In genomic region chr5:179805070-179805528, GRCh38 we compare ENCODE assay signal across 8 cellular contexts. TPM values are rescaled to one million over a fixed set of nuclear protein-coding genes. Genes with fewer than 3 reads are reported as not detected.
DNase-seq lines count a peak whose midpoint lies in the region; ATAC-seq and TF ChIP-seq lines count a peak whose summit lies in the region.

No MANE protein-coding gene starts in this region.

- H3K27me3 Mint-ChIP-seq in activated CD4-positive, alpha-beta memory T cell treated with anti-CD3 and anti-CD28 coated beads, Interleukin-2, amount 10 ng/mL, durations not matched to agents 7 days and 5 days = no peaks in the 10 kb centered on the region

- intact Hi-C loops in left cardiac atrium (cut with DNase I) = no loop called here

- peaks cover 33% of the 10 kb centered on the region for H3K4me1 Mint-ChIP-seq in activated CD4-positive, alpha-beta memory T cell treated with anti-CD3 and anti-CD28 coated beads, Interleukin-2, amount 10 ng/mL, durations not matched to agents 7 days and 5 days

- peaks cover 5% of the 10 kb centered on the region for H3K36me3 Mint-ChIP-seq in activated CD4-positive, alpha-beta memory T cell treated with anti-CD3 and anti-CD28 coated beads, Interleukin-2, amount 10 ng/mL, durations not matched to agents 7 days and 5 days (ENCODE audit: low read depth)

- H3K4me3 Mint-ChIP-seq in activated CD4-positive, alpha-beta memory T cell treated with anti-CD3 and anti-CD28 coated beads, Interleukin-2, amount 10 ng/mL, durations not matched to agents 7 days and 5 days = peak overlapping the region; percentile 85

- H3K4me1 ChIP-seq in skeletal muscle satellite cell (ENCODE audit: control insufficient read depth, insufficient read depth, low read length) = peaks cover 36% of the 10 kb centered on the region

- no peaks in the 10 kb centered on the region for H3K27me3 ChIP-seq in skeletal muscle satellite cell (ENCODE audit: control insufficient read depth, insufficient read depth, low read length)

- H3K36me3 ChIP-seq in skeletal muscle satellite cell (ENCODE audit: insufficient read depth, low read length) = peaks cover 19% of the 10 kb centered on the region

- DNase-seq in HFF-Myc (ENCODE audit: extremely low read depth, low read depth) = no peak
- no peak for DNase-seq in activated CD4-positive, alpha-beta memory T cell treated with anti-CD3 and anti-CD28 coated beads, Interleukin-2, amount 10 ng/mL, durations not matched to agents 7 days and 5 days
- DNase-seq in left cardiac atrium = peak; percentile 44

- H3K4me3 ChIP-seq in HFF-Myc (replicated peaks; ENCODE audit: low read depth, low read length) = peak overlapping the region; percentile 76
- peak overlapping the region; percentile 98 for H3K4me3 ChIP-seq in skeletal muscle satellite cell (ENCODE audit: low read length)

- no peaks in the 10 kb centered on the region for H3K9me3 Mint-ChIP-seq in activated CD4-positive, alpha-beta memory T cell treated with anti-CD3 and anti-CD28 coated beads, Interleukin-2, amount 10 ng/mL, durations not matched to agents 7 days and 5 days

- ATAC-seq in left cardiac atrium (peak; percentile 0 to 4), GM18868 (IDR thresholded peaks at IDR 0.05; ENCODE audit: unreplicated experiment) (no peak), HG02759 (IDR thresholded peaks at IDR 0.05; ENCODE audit: unreplicated experiment) (no peak), GM19351 (IDR thresholded peaks at IDR 0.05; ENCODE audit: unreplicated experiment) (no peak), GM18867 (IDR thresholded peaks at IDR 0.05; ENCODE audit: unreplicated experiment) (no peak)

- POLR2A ChIA-PET in activated CD4-positive, alpha-beta memory T cell treated with anti-CD3 and anti-CD28 coated beads, Interleukin-2, amount 10 ng/mL, durations not matched to agents 7 days and 5 days (lab: Charles Lee) = interaction anchor here (1.6 to 4.9 kb wide), 5 partner anchors 9 to 182 kb away, joined by 5 to 37 read pairs (median 8); partner anchors contain the start of genes HNRNPH1, LTC4S, MAML1 and SQSTM1

- CTCF ChIA-PET in activated CD4-positive, alpha-beta memory T cell treated with anti-CD3 and anti-CD28 coated beads, Interleukin-2, amount 10 ng/mL, durations not matched to agents 7 days and 5 days (lab: Charles Lee) = interaction anchor here (1.3 kb wide), 1 partner anchor 10 kb away, joined by 5 read pairs; no protein-coding TSS in a partner anchor

- peak overlapping the region; percentile 99 for H3K4me2 ChIP-seq in skeletal muscle satellite cell (ENCODE audit: low read length)

- no peak for TF ChIP-seq CTCF in HFF-Myc (IDR thresholded peaks at IDR 0.05; ENCODE audit: low read depth, low read length, missing control alignments)

- H3K9ac ChIP-seq in skeletal muscle satellite cell (ENCODE audit: low read depth, low read length) = peak overlapping the region; percentile 79

- peak overlapping the region; percentile 81 for H3K27ac Mint-ChIP-seq in activated CD4-positive, alpha-beta memory T cell treated with anti-CD3 and anti-CD28 coated beads, Interleukin-2, amount 10 ng/mL, durations not matched to agents 7 days and 5 days

- H3K9me3 ChIP-seq in skeletal muscle satellite cell (replicated peaks; ENCODE audit: low read length) = no peaks in the 10 kb centered on the region

RNA-seq across cellular contexts. Expression of gene MGAT4B, which starts 1.6 kb away (rescaled TPM):
- total RNA-seq in activated CD4-positive, alpha-beta memory T cell treated with anti-CD3 and anti-CD28 coated beads, Interleukin-2, amount 10 ng/mL, durations not matched to agents 7 days and 5 days = 10 to 100 TPM; 94.8 to 95.7 TPM
- total RNA-seq in left cardiac atrium = 10 to 100 TPM; 66.5 to 85.9 TPM
- 141 and 148 TPM in 2 replicates for total RNA-seq in skeletal muscle satellite cell (2012; rRNA removed)

RNA-seq across cellular contexts. Expression of gene LTC4S, which starts 11.3 kb away (rescaled TPM):
- total RNA-seq in activated CD4-positive, alpha-beta memory T cell treated with anti-CD3 and anti-CD28 coated beads, Interleukin-2, amount 10 ng/mL, durations not matched to agents 7 days and 5 days = 1 to 10 TPM; 2.1 to 3.3 TPM
- 10 to 100 TPM; 13.9 to 16.1 TPM for total RNA-seq in left cardiac atrium
- not detected in 2 replicates for total RNA-seq in skeletal muscle satellite cell (2012; rRNA removed)

RNA-seq across cellular contexts. Expression of gene SQSTM1, which starts 15.6 kb away (rescaled TPM):
- total RNA-seq in activated CD4-positive, alpha-beta memory T cell treated with anti-CD3 and anti-CD28 coated beads, Interleukin-2, amount 10 ng/mL, durations not matched to agents 7 days and 5 days = 100 to 1,000 TPM; 178 to 183 TPM
- 100 to 1,000 TPM; 302 to 316 TPM for total RNA-seq in left cardiac atrium
- 416 and 1,062 TPM in 2 replicates for total RNA-seq in skeletal muscle satellite cell (2012; rRNA removed)

RNA-seq across cellular contexts. Expression of gene MRNIP, which starts 53.5 kb away (rescaled TPM):
- total RNA-seq in activated CD4-positive, alpha-beta memory T cell treated with anti-CD3 and anti-CD28 coated beads, Interleukin-2, amount 10 ng/mL, durations not matched to agents 7 days and 5 days = 10 to 100 TPM; 17.0 to 19.5 TPM
- total RNA-seq in left cardiac atrium = 10 to 100 TPM; 11.1 to 12.7 TPM
- 9.1 and 11.1 TPM in 2 replicates for total RNA-seq in skeletal muscle satellite cell (2012; rRNA removed)

Comparison
In these comparisons a context has a peak if more than half of its experiments do, and no peak if none do; other contexts are left out.
1. ATAC-seq: peak in left cardiac atrium (2 of 2); none in GM18868 (single experiment), HG02759 (single experiment), GM19351 (single experiment) and GM18867 (single experiment).